ENCODE assay signal across 37 cellular contexts in the genomic region with DNA sequence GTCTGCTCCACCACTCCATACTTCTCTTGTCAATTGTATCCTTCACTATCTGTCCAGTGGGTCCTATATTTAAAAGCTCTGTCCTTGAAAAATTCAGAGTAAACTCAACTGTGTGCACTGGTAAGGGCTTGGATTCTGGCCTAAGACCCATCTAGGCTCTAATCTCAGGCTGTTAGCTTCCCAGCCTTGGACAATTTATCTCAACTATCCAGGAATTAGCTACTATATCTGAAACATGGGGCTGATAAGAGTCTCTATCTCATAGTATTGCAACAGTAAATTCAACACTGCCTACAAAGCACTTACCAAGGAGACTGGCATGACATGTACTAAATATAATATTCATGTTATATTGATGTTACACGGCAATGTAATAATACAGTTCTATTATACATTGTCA.
DNase-seq lines count a peak whose midpoint lies in the region; ATAC-seq, FAIRE-seq and TF ChIP-seq lines count a peak whose summit lies in the region.
"Had no signal": no experiment of that assay in that cellular context is flagged by ENCODE, and none has a peak within 500 bp of the region (broad histone marks: within the 10 kb centered on the region; RNA-seq: fewer than 3 reads in every experiment).

No MANE protein-coding gene starts in this region.

- TF ChIP-seq CTCF in body of pancreas (IDR thresholded peaks at IDR 0.05) (no peak), nephron progenitor cell (IDR thresholded peaks at IDR 0.05) (no peak), pancreas (IDR thresholded peaks at IDR 0.05) (no peak), ascending aorta (IDR thresholded peaks at IDR 0.05) (no peak)

- H3K4me1 ChIP-seq in body of pancreas (peaks cover 41% of the 10 kb centered on the region), pancreas (peaks cover 0 to 9% (median 4%) of the 10 kb centered on the region in 3 donors), ascending aorta (no peaks in the 10 kb centered on the region)
- H3K4me1 ChIP-seq: A549, BE2C had no signal

- H3K27ac Mint-ChIP-seq in nephron progenitor cell, result peak overlapping the region; percentile 77
- H3K27ac Mint-ChIP-seq: B cell; CD14-positive monocyte; CD4-positive, alpha-beta memory T cell; CD4-positive, alpha-beta T cell; CD4-positive, CD25-positive, alpha-beta regulatory T cell; CD8-positive, alpha-beta T cell had no signal

- H3K27me3 Mint-ChIP-seq in nephron progenitor cell (ENCODE audit: low read depth, poor library complexity), result peaks cover 3% of the 10 kb centered on the region
- H3K27me3 Mint-ChIP-seq: B cell; CD4-positive, alpha-beta memory T cell; CD4-positive, alpha-beta T cell; CD4-positive, CD25-positive, alpha-beta regulatory T cell; CD8-positive, alpha-beta memory T cell had no signal

- no peak overlapping the region for H3K27ac ChIP-seq in body of pancreas
- H3K27ac ChIP-seq in pancreas, result no peak overlapping the region
- H3K27ac ChIP-seq in ascending aorta, result no peak overlapping the region
- H3K27ac ChIP-seq: 22Rv1; A549; BLaER1; BLaER1 treated with 17β-estradiol and CSF1 and Interleukin-3, amounts not matched to agents 10 nM and 100 nM; C4-2B had no signal

- DNase-seq in amniotic epithelial cell (ENCODE audit: low read depth) (peak; percentile 74), body of pancreas (peak in 1 of 4 donors; percentile 11), nephron progenitor cell (no peak), pancreas (peak in 2 of 6 donors; percentile 7 to 39), SW480 (ENCODE audit: low spot score) (no peak), SIG-M5 treated with dmso at 0.1 percent for 504 hours (lab: John Stamatoyannopoulos, UW; ENCODE audit: unreplicated experiment) (no peak), ascending aorta (ENCODE audit: low spot score in 2 of 2) (no peak)
- DNase-seq: 8988T; ACHN; AML-193; BE2C; C1 segment of cervical spinal cord; Caco-2; Calu3; CD4-positive, alpha-beta memory T cell; CD4-positive, alpha-beta T cell; CD4-positive, CD25-positive, alpha-beta regulatory T cell; CD8-positive, alpha-beta memory T cell; CD8-positive, alpha-beta T cell; COR-L47; DMS 273 treated with DMSO at 0.1 percent for 48 hours; DMS153; DMS53; DMS79; DMS79 treated with DMSO at 0.1 percent for 48 hours; DND-41; EL had no signal

- WGBS in body of pancreas, 2 donors, result 18 to 24% methylated on average over 1 of the region's 1 CpG
- WGBS in pancreas, 2 donors, result 17 to 27% methylated on average over 1 of the region's 1 CpG

- TF ChIP-seq POLR2A in body of pancreas (IDR thresholded peaks at IDR 0.05), result no peak

- H3K9me3 Mint-ChIP-seq in nephron progenitor cell, result peaks cover 4% of the 10 kb centered on the region
- H3K9me3 Mint-ChIP-seq: CD4-positive, alpha-beta T cell had no signal

- H3K4me3 ChIP-seq in body of pancreas, result no peak overlapping the region
- H3K4me3 ChIP-seq in pancreas, result no peak overlapping the region
- no peak overlapping the region for H3K4me3 ChIP-seq in ascending aorta
- H3K4me3 ChIP-seq: A549; BLaER1; BLaER1 treated with 17β-estradiol and CSF1 and Interleukin-3, amounts not matched to agents 10 nM and 100 nM had no signal

- H3K36me3 Mint-ChIP-seq in nephron progenitor cell (ENCODE audit: low read depth), result no peaks in the 10 kb centered on the region
- H3K36me3 Mint-ChIP-seq: CD14-positive monocyte; CD4-positive, alpha-beta memory T cell; CD4-positive, CD25-positive, alpha-beta regulatory T cell; CD8-positive, alpha-beta memory T cell; CD8-positive, alpha-beta T cell had no signal

- H3K4me3 Mint-ChIP-seq in nephron progenitor cell, result no peak overlapping the region
- H3K4me3 Mint-ChIP-seq: B cell; CD14-positive monocyte; CD4-positive, alpha-beta memory T cell; CD4-positive, alpha-beta T cell; CD4-positive, CD25-positive, alpha-beta regulatory T cell; CD8-positive, alpha-beta memory T cell; CD8-positive, alpha-beta T cell had no signal

- ATAC-seq in body of pancreas (peak; percentile 53), pancreas (peak in 3 of 4 donors; percentile 32 to 89 (median 86)), HG03432 (IDR thresholded peaks at IDR 0.05; ENCODE audit: unreplicated experiment) (no peak)
- ATAC-seq: A549; CD8-positive, alpha-beta T cell had no signal

- H3K36me3 ChIP-seq in body of pancreas (replicated peaks in 1 of 2; ENCODE audit: insufficient read depth in 1 of 2, low read depth in 2 of 2), result no peaks in the 10 kb centered on the region
- H3K36me3 ChIP-seq in pancreas, result no peaks in the 10 kb centered on the region
- no peaks in the 10 kb centered on the region for H3K36me3 ChIP-seq in ascending aorta
- H3K36me3 ChIP-seq: BE2C; BLaER1; BLaER1 treated with 17β-estradiol and CSF1 and Interleukin-3, amounts not matched to agents 10 nM and 100 nM had no signal

- peaks cover 23% of the 10 kb centered on the region for H3K4me1 Mint-ChIP-seq in nephron progenitor cell
- H3K4me1 Mint-ChIP-seq: B cell; CD14-positive monocyte; CD4-positive, alpha-beta memory T cell; CD4-positive, CD25-positive, alpha-beta regulatory T cell; CD8-positive, alpha-beta memory T cell had no signal

- no peak for FAIRE-seq in pancreas (lab: Jason Lieb, UNC)
- FAIRE-seq: A204.1, A549, D721Med had no signal

- intact Hi-C loops in body of pancreas (cut with DNase I) (no loop called here), pancreas (cut with DNase I) (no loop called here), ascending aorta (cut with DNase I) (no loop called here)

- H3K27me3 ChIP-seq in body of pancreas (no peaks in the 10 kb centered on the region), pancreas (no peaks in the 10 kb centered on the region), ascending aorta (no peaks in the 10 kb centered on the region)
- H3K27me3 ChIP-seq: BE2C; BLaER1; BLaER1 treated with 17β-estradiol and CSF1 and Interleukin-3, amounts not matched to agents 10 nM and 100 nM had no signal

- H3K9me3 ChIP-seq in body of pancreas (no peaks in the 10 kb centered on the region), pancreas (no peaks in the 10 kb centered on the region), ascending aorta (no peaks in the 10 kb centered on the region)
- H3K9me3 ChIP-seq: A549, BE2C, Caco-2 had no signal
